In genomic region chr3:134775831-134776230, GRCh38 we compare ENCODE assay signal across 21 cellular contexts. TPM values are rescaled to one million over a fixed set of nuclear protein-coding genes. Genes with fewer than 3 reads are reported as not detected.
"Had no signal": no experiment of that assay in that cellular context is flagged by ENCODE, and none has a peak within 500 bp of the region (broad histone marks: within the 10 kb centered on the region; RNA-seq: fewer than 3 reads in every experiment).

No MANE protein-coding gene starts in this region.

- ATAC-seq: HepG2 had no signal

- H3K4me1 ChIP-seq: SJSA1 had no signal

- H3K36me3 ChIP-seq: MG63, SJSA1 had no signal

- H3K9me3 ChIP-seq: MG63, SJSA1 had no signal

- DNase-seq: IMR-90, Karpas-422, KG1, MG63, NCI-H1092 treated with DMSO at 0.1 percent for 48 hours, NCI-H1436, NCI-H187, NCI-H2029, NCI-H2081 treated with DMSO at 0.1 percent for 48 hours, NCI-H2171, NCI-H226, NCI-H446, NCI-H510A, NCI-H526 treated with DMSO at 0.1 percent for 48 hours, NCI-H748 treated with DMSO at 0.1 percent for 48 hours, Right ventricle myocardium superior, RPMI8226, SIG-M5 had no signal

- H3K27ac ChIP-seq: SJSA1, SK-N-MC had no signal

- H3K4me3 ChIP-seq: MG63, SJSA1, SK-N-MC had no signal

RNA-seq across cellular contexts. Expression of gene EPHB1, which starts 19.2 kb away (rescaled TPM):
- total RNA-seq: SJSA1 had no signal
